ENCODE assay signal across 8 cellular contexts in the genomic region with DNA sequence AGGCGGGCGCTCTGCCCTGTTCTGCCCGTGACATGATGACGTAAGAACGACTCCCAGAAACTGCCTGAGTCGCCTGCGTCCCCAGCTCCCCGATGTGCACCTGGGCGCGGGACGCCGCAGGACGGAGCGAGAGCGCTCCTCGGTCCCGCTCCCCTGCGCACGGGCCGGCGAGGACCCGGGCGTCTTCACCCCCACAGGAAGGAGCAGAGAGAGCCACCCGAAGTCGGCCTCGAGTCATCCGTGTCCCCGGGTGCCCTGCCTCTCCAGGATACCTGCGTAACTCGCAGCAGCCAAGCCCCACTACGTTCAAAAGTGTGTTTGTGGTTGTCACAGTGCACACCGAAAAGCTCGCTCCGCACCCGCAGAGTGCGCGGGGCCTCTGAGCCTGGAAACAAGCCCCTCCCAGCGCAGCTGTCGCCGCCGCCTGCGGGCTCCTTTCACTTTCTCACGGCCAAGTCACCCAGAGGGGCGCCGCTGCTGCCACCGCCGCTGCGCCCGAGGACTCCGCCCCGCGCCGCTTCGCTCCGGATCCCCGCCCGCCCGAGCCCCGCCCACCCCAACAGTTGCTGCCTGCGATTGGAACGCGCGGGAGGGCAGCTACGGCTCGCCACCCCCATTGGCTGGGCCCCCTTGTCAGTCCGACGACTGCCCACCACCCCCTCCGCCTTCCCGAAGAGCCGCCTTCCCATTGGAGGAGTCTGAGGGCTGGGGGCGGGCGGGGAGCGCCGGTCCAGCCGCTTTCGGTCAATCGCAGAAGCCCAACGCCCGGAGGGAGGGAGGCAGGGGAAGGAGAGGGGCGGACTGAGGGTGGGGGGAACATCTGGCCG. TPM values are rescaled to one million over a fixed set of nuclear protein-coding genes. Genes with fewer than 3 reads are reported as not detected.
DNase-seq lines count a peak whose midpoint lies in the region; ATAC-seq and TF ChIP-seq lines count a peak whose summit lies in the region.

No MANE protein-coding gene starts in this region.

- whole genome bisulfite sequencing in lower leg skin, 2 donors: 0 to 1% methylated on average over 22 to 78 of the region's 81 CpGs

- no peaks in the 10 kb centered on the region for H3K27me3 Mint-ChIP-seq in CD4-positive, alpha-beta T cell
- no peaks in the 10 kb centered on the region for H3K27me3 Mint-ChIP-seq in activated CD4-positive, alpha-beta memory T cell treated with anti-CD3 and anti-CD28 coated beads for 36 hours

- peak; percentile 94 to 99 (median 97) for DNase-seq in CD4-positive, alpha-beta T cell
- peak; percentile 100 for DNase-seq in NCI-H82 (lab: John Stamatoyannopoulos, UW)
- peak; percentile 98 for DNase-seq in activated CD4-positive, alpha-beta memory T cell treated with anti-CD3 and anti-CD28 coated beads for 36 hours
- DNase-seq in dorsolateral prefrontal cortex: peak; percentile 95 to 100 (median 98)
- peak; percentile 98 to 100 for DNase-seq in lower leg skin (ENCODE audit: low spot score in 2 of 2)
- peak; percentile 92 to 98 for DNase-seq in stimulated activated CD4-positive, alpha-beta T cell treated with anti-CD3 and anti-CD28 coated beads, Interleukin-4, amount 100 ng/mL, for 4 hours

- H3K4me1 Mint-ChIP-seq in CD4-positive, alpha-beta T cell (ENCODE audit: low read depth): peaks cover 29% of the 10 kb centered on the region
- H3K4me1 Mint-ChIP-seq in activated CD4-positive, alpha-beta memory T cell treated with anti-CD3 and anti-CD28 coated beads for 36 hours (ENCODE audit: low read depth): peaks cover 41% of the 10 kb centered on the region

- POLR2A ChIA-PET in CD4-positive, alpha-beta T cell (lab: Charles Lee): interaction anchor here (0.8 to 13.3 kb wide), 37 partner anchors 10 to 922 kb away, joined by 3 to 283 read pairs (median 5); a partner anchor contains a TSS
- POLR2A ChIA-PET in activated CD4-positive, alpha-beta memory T cell treated with anti-CD3 and anti-CD28 coated beads for 36 hours (lab: Charles Lee): interaction anchor here (0.5 to 0.9 kb wide), 4 partner anchors 22 to 275 kb away, joined by 3 read pairs; no protein-coding TSS in a partner anchor

- H3K9me3 ChIP-seq in CD4-positive, alpha-beta T cell (ENCODE audit: control insufficient read depth, low read length): no peaks in the 10 kb centered on the region

- H3K27me3 ChIP-seq in CD4-positive, alpha-beta T cell (ENCODE audit: control insufficient read depth, insufficient read depth, low read length): no peaks in the 10 kb centered on the region
- no peaks in the 10 kb centered on the region for H3K27me3 ChIP-seq in dorsolateral prefrontal cortex

- CTCF ChIA-PET in CD4-positive, alpha-beta T cell (lab: Charles Lee): interaction anchor here (0.6 to 2.6 kb wide), 3 partner anchors 27 to 793 kb away, joined by 3 to 8 read pairs (median 3); a partner anchor contains a TSS
- CTCF ChIA-PET in activated CD4-positive, alpha-beta memory T cell treated with anti-CD3 and anti-CD28 coated beads for 36 hours (lab: Charles Lee): interaction anchor here (0.6 kb wide), 1 partner anchor 19 kb away, joined by 3 read pairs; no protein-coding TSS in a partner anchor

- peak overlapping the region; percentile 98 for H3K27ac ChIP-seq in CD4-positive, alpha-beta T cell (ENCODE audit: low read depth, low read length)
- H3K27ac ChIP-seq in dorsolateral prefrontal cortex: peak overlapping the region; percentile 88 to 100 (median 99)

- peak; percentile 71 for ATAC-seq in CD4-positive, alpha-beta T cell (ENCODE audit: poor library complexity)
- peak; percentile 70 for ATAC-seq in GM19452 (IDR thresholded peaks at IDR 0.05; ENCODE audit: unreplicated experiment)
- ATAC-seq in HG03575 (IDR thresholded peaks at IDR 0.05; ENCODE audit: extremely low read depth, insufficient number of reproducible peaks, low FRiP score, unreplicated experiment): peak; percentile 43

- H3K4me3 ChIP-seq in dorsolateral prefrontal cortex: peak overlapping the region; percentile 60 to 99 (median 91)
- peak overlapping the region; percentile 74 for H3K4me3 ChIP-seq in lower leg skin (ENCODE audit: low read depth, poor library complexity, severe bottlenecking)

- H3K36me3 Mint-ChIP-seq in CD4-positive, alpha-beta T cell (ENCODE audit: low read depth): peaks cover 29% of the 10 kb centered on the region
- no peaks in the 10 kb centered on the region for H3K36me3 Mint-ChIP-seq in activated CD4-positive, alpha-beta memory T cell treated with anti-CD3 and anti-CD28 coated beads for 36 hours

- peak in 1 of 2 donors; percentile 86 for TF ChIP-seq POLR2A in lower leg skin (IDR thresholded peaks at IDR 0.05)

- peak overlapping the region; percentile 91 for H3K4me3 Mint-ChIP-seq in CD4-positive, alpha-beta T cell
- H3K4me3 Mint-ChIP-seq in activated CD4-positive, alpha-beta memory T cell treated with anti-CD3 and anti-CD28 coated beads for 36 hours: peak overlapping the region; percentile 94

- peak overlapping the region; percentile 98 for H3K27ac Mint-ChIP-seq in CD4-positive, alpha-beta T cell
- H3K27ac Mint-ChIP-seq in activated CD4-positive, alpha-beta memory T cell treated with anti-CD3 and anti-CD28 coated beads for 36 hours: peak overlapping the region; percentile 97

- intact Hi-C loops in CD4-positive, alpha-beta T cell (cut with DNase I, micrococcal nuclease): loop anchor here (1.0 to 10.0 kb wide), 7 partner anchors 26 to 793 kb away; a partner anchor contains a TSS
- intact Hi-C loops in activated CD4-positive, alpha-beta memory T cell treated with anti-CD3 and anti-CD28 coated beads for 36 hours (cut with micrococcal nuclease): loop anchor here (1.0 to 10.0 kb wide), 12 partner anchors 27 to 793 kb away; a partner anchor contains a TSS
- intact Hi-C loops in dorsolateral prefrontal cortex (cut with DNase I): loop anchor here (2.0 to 10.0 kb wide), 5 partner anchors 133 to 703 kb away; no protein-coding TSS in a partner anchor
- intact Hi-C loops in lower leg skin (cut with DNase I; ENCODE audit: low total_unique reads): no loop called here

- H3K9me3 Mint-ChIP-seq in CD4-positive, alpha-beta T cell: no peaks in the 10 kb centered on the region
- no peaks in the 10 kb centered on the region for H3K9me3 Mint-ChIP-seq in activated CD4-positive, alpha-beta memory T cell treated with anti-CD3 and anti-CD28 coated beads for 36 hours

- no peak for TF ChIP-seq CTCF in CD4-positive, alpha-beta T cell (IDR thresholded peaks at IDR 0.05)
- peak in 25 of 56 donors; percentile 4 to 39 (median 23) for TF ChIP-seq CTCF in dorsolateral prefrontal cortex (IDR thresholded peaks at IDR 0.05 in 54 of 56, conservative IDR thresholded peaks at IDR 0.05 in 2 of 56; ENCODE audit: low read depth in 1 of 56, partially characterized antibody in 56 of 56)
- TF ChIP-seq CTCF in lower leg skin (IDR thresholded peaks at IDR 0.05): no peak

RNA-seq across cellular contexts. Expression of a gene that starts 3.1 kb away (rescaled TPM):
- 10 to 100 TPM; 57.2 to 59.9 TPM for total RNA-seq in CD4-positive, alpha-beta T cell
- total RNA-seq in activated CD4-positive, alpha-beta memory T cell treated with anti-CD3 and anti-CD28 coated beads for 36 hours: 1 to 10 TPM; 4.7 to 5.1 TPM
- total RNA-seq in dorsolateral prefrontal cortex (100 to 1,000 TPM in 64 of 120 experiments, 10 to 100 TPM in 56; 44.0 to 166 (median 102) TPM), lower leg skin (10 to 100 TPM; 10.6 to 14.3 (median 11.7) TPM)

Comparison
In these comparisons a context has a peak if more than half of its experiments do, and no peak if none do; other contexts are left out.
1. Peak in every context shown above with its lines: DNase-seq, ATAC-seq, H3K4me3 ChIP-seq and H3K27ac ChIP-seq.